In the genomic region with DNA sequence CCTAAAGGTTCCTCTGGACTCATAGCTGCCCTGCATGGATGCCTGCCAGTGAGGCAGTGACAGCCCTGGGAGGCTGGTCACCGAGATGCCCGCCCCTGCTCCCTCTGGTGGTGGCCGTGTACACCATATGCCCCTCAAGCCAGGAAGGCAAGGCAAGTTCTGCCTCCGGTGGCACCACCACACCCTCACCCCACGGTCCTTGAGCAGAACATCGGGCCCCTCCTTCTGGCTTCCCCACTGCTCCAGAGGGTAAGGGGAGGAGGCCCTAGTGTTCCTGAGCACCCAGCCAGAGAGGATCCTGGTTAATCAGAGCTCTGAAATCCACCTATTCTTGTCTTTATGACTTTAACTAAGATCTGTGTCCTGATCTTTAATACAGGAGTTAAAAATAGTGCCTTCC, we compare ENCODE assay signal across 8 cellular contexts. TPM values are rescaled to one million over a fixed set of nuclear protein-coding genes. Genes with fewer than 3 reads are reported as not detected.
A peak's percentile ranks its signal among the peaks of the same experiment; 100 is the strongest.
DNase-seq lines count a peak whose midpoint lies in the region; ATAC-seq, FAIRE-seq and TF ChIP-seq lines count a peak whose summit lies in the region.

No MANE protein-coding gene starts in this region.

- intact Hi-C loops in left colon (cut with DNase I, micrococcal nuclease), result no loop called here

- no peak overlapping the region for H3K4me3 Mint-ChIP-seq in activated naive CD8-positive, alpha-beta T cell treated with anti-CD3 and anti-CD28 coated beads, Interleukin-2, amount 50 U/mL, for 24 hours

- no peaks in the 10 kb centered on the region for H3K27me3 Mint-ChIP-seq in activated naive CD8-positive, alpha-beta T cell treated with anti-CD3 and anti-CD28 coated beads, Interleukin-2, amount 50 U/mL, for 24 hours

- no peaks in the 10 kb centered on the region for H3K36me3 Mint-ChIP-seq in activated naive CD8-positive, alpha-beta T cell treated with anti-CD3 and anti-CD28 coated beads, Interleukin-2, amount 50 U/mL, for 24 hours (ENCODE audit: low read depth)

- no peak overlapping the region for H3K27ac Mint-ChIP-seq in activated naive CD8-positive, alpha-beta T cell treated with anti-CD3 and anti-CD28 coated beads, Interleukin-2, amount 50 U/mL, for 24 hours

- peak; percentile 53 for DNase-seq in SIG-M5 treated with dmso at 0.1 percent for 504 hours (lab: John Stamatoyannopoulos, UW; ENCODE audit: unreplicated experiment)
- no peak for DNase-seq in SIG-M5 (lab: John Stamatoyannopoulos, UW)
- DNase-seq in H54 (ENCODE audit: insufficient read length, low spot score), result peak; percentile 57
- peak; percentile 86 for DNase-seq in OCI-M1 (lab: John Stamatoyannopoulos, UW)
- DNase-seq in activated naive CD8-positive, alpha-beta T cell treated with anti-CD3 and anti-CD28 coated beads, Interleukin-2, amount 50 U/mL, for 24 hours, result peak; percentile 73
- DNase-seq in left colon, result peak; percentile 82 to 86
- no peak for DNase-seq in kidney glomerular epithelial cell (lab: John Stamatoyannopoulos, UW)

- FAIRE-seq in H54 (lab: Jason Lieb, UNC), result no peak

- no peaks in the 10 kb centered on the region for H3K9me3 Mint-ChIP-seq in activated naive CD8-positive, alpha-beta T cell treated with anti-CD3 and anti-CD28 coated beads, Interleukin-2, amount 50 U/mL, for 24 hours

- 0 out of 2 replicates have a peak, but pooled peaks have one; percentile 28 for TF ChIP-seq POLR2A in H54 (IDR thresholded peaks at IDR 0.05; ENCODE audit: low read depth, low read length)

- peaks cover 3% of the 10 kb centered on the region for H3K4me1 Mint-ChIP-seq in activated naive CD8-positive, alpha-beta T cell treated with anti-CD3 and anti-CD28 coated beads, Interleukin-2, amount 50 U/mL, for 24 hours

- peak; percentile 80 for ATAC-seq in activated naive CD8-positive, alpha-beta T cell treated with anti-CD3 and anti-CD28 coated beads, Interleukin-2, amount 50 U/mL, for 24 hours
- ATAC-seq in left colon (peak; percentile 40), HG03520 (IDR thresholded peaks at IDR 0.05; ENCODE audit: unreplicated experiment) (no peak)

RNA-seq across cellular contexts. Expression of gene S100A14, which starts 1.6 kb away (rescaled TPM):
- total RNA-seq in left colon, result 100 to 1,000 TPM; 443 to 453 TPM

RNA-seq across cellular contexts. Expression of gene S100A16, which starts 4.7 kb away (rescaled TPM):
- 100 to 1,000 TPM; 191 to 231 TPM for total RNA-seq in left colon

RNA-seq across cellular contexts. Expression of gene S100A13, which starts 9.6 kb away (rescaled TPM):
- total RNA-seq in left colon, result 10 to 100 TPM; 46.2 to 59.1 TPM

RNA-seq across cellular contexts. Expression of gene S100A1, which starts 10.6 kb away (rescaled TPM):
- 1 to 10 TPM; 1.6 to 1.9 TPM for total RNA-seq in left colon

RNA-seq across cellular contexts. Expression of gene CHTOP, which starts 16.2 kb away (rescaled TPM):
- total RNA-seq in left colon, result 10 to 100 TPM; 54.0 to 61.5 TPM

Comparison
In these comparisons a context has a peak if more than half of its experiments do, and no peak if none do; other contexts are left out.
1. DNase-seq: peak in SIG-M5 treated with dmso at 0.1 percent for 504 hours (single experiment), H54 (single experiment), OCI-M1 (single experiment), activated naive CD8-positive, alpha-beta T cell treated with anti-CD3 and anti-CD28 coated beads, Interleukin-2, amount 50 U/mL, for 24 hours (single experiment) and left colon (2 of 2); none in SIG-M5 (single experiment) and kidney glomerular epithelial cell (single experiment).